In genomic region chrX:110317820-110318663, GRCh38 we compare ENCODE assay signal across 1 cellular context.
A peak's percentile ranks its signal among the peaks of the same experiment; 100 is the strongest.
TF ChIP-seq lines count a peak whose summit lies in the region.

Gene AMMECR1, minus strand, starts transcription at chrX:110318085. Its CDS starts 14 bp downstream, at chrX:110318071.

TF ChIP-seq in HepG2, 621 proteins besides CTCF, POLR2A, EP300 and RAD21 (continued from another document and continues in another):
- TF ChIP-seq ZNF766 (CRISPR knock-in tag; IDR thresholded peaks at IDR 0.05; ENCODE audit: borderline replicate concordance) (no peak), JDP2 (CRISPR knock-in tag; IDR thresholded peaks at IDR 0.05; ENCODE audit: borderline replicate concordance) (no peak), SP4 (CRISPR knock-in tag; IDR thresholded peaks at IDR 0.05) (no peak), KLF15 (CRISPR knock-in tag; IDR thresholded peaks at IDR 0.05; ENCODE audit: borderline replicate concordance) (no peak), JUN (CRISPR knock-in tag; IDR thresholded peaks at IDR 0.05) (no peak), ATF7-NPFF (CRISPR knock-in tag; IDR thresholded peaks at IDR 0.05; ENCODE audit: low read depth) (no peak), SUZ12 (IDR thresholded peaks at IDR 0.05; ENCODE audit: low read depth, low read length) (no peak), ZFP82 (CRISPR knock-in tag; IDR thresholded peaks at IDR 0.05; ENCODE audit: borderline replicate concordance) (no peak), ZNF260 (CRISPR knock-in tag; IDR thresholded peaks at IDR 0.05; ENCODE audit: borderline replicate concordance, low read depth) (no peak), ZNF777 (CRISPR knock-in tag; IDR thresholded peaks at IDR 0.05) (no peak), ZFP91 (CRISPR knock-in tag; IDR thresholded peaks at IDR 0.05; ENCODE audit: borderline replicate concordance) (0 out of 2 replicates have a peak, but pooled peaks have one; percentile 36), NCOA5 (CRISPR knock-in tag; IDR thresholded peaks at IDR 0.05) (no peak), ZBTB7B (CRISPR knock-in tag; IDR thresholded peaks at IDR 0.05) (no peak), ESRRA (CRISPR knock-in tag; IDR thresholded peaks at IDR 0.05; ENCODE audit: low read depth) (no peak), YY1 (IDR thresholded peaks at IDR 0.05; ENCODE audit: insufficient read depth, insufficient replicate concordance, low read depth, low read length) (peak; percentile 93), ZNF138 (CRISPR knock-in tag; IDR thresholded peaks at IDR 0.05; ENCODE audit: low read depth) (no peak), RFX1 (IDR thresholded peaks at IDR 0.05) (no peak), CEBPB (IDR thresholded peaks at IDR 0.05; ENCODE audit: borderline replicate concordance, low read depth, low read length) (no peak), RFX3 (CRISPR knock-in tag; IDR thresholded peaks at IDR 0.05) (no peak), SP5 (CRISPR knock-in tag; IDR thresholded peaks at IDR 0.05; ENCODE audit: borderline replicate concordance, low read depth) (no peak), ZIK1 (CRISPR knock-in tag; IDR thresholded peaks at IDR 0.05; ENCODE audit: borderline replicate concordance, low read depth) (no peak), MYC (CRISPR knock-in tag; IDR thresholded peaks at IDR 0.05; ENCODE audit: borderline replicate concordance) (no peak), MLLT10 (CRISPR knock-in tag; IDR thresholded peaks at IDR 0.05) (no peak), TBX3 (IDR thresholded peaks at IDR 0.05; ENCODE audit: borderline replicate concordance) (no peak), GATA4 (IDR thresholded peaks at IDR 0.05; ENCODE audit: borderline replicate concordance, low read depth) (no peak), THYN1 (CRISPR knock-in tag; IDR thresholded peaks at IDR 0.05; ENCODE audit: borderline replicate concordance, low read depth) (no peak), THAP9 (CRISPR knock-in tag; IDR thresholded peaks at IDR 0.05; ENCODE audit: borderline replicate concordance) (no peak), TCF7L2 (IDR thresholded peaks at IDR 0.05; ENCODE audit: low read depth, low read length) (no peak), MIXL1 (CRISPR knock-in tag; IDR thresholded peaks at IDR 0.05) (no peak), ZNF503 (CRISPR knock-in tag; IDR thresholded peaks at IDR 0.05) (no peak), ZNF891 (CRISPR knock-in tag; IDR thresholded peaks at IDR 0.05) (peak; percentile 14; the same call in 1 of the 2 replicates), KDM4B (CRISPR knock-in tag; IDR thresholded peaks at IDR 0.05) (no peak), GPN1 (CRISPR knock-in tag; IDR thresholded peaks at IDR 0.05; ENCODE audit: borderline replicate concordance) (no peak), HNRNPK (IDR thresholded peaks at IDR 0.05; ENCODE audit: low read depth, low read length, poor library complexity, severe bottlenecking) (no peak), ZNF30 (CRISPR knock-in tag; IDR thresholded peaks at IDR 0.05) (no peak), ZFP41 (CRISPR knock-in tag; IDR thresholded peaks at IDR 0.05; ENCODE audit: borderline replicate concordance) (no peak), ZNF850 (CRISPR knock-in tag; conservative IDR thresholded peaks at IDR 0.05) (no peak), SAP130 (CRISPR knock-in tag; IDR thresholded peaks at IDR 0.05; ENCODE audit: low read depth) (peak; percentile 19; the same call in 1 of the 2 replicates), KLF13 (CRISPR knock-in tag; IDR thresholded peaks at IDR 0.05) (no peak), PLRG1 (conservative IDR thresholded peaks at IDR 0.05) (no peak), ZNF780A (CRISPR knock-in tag; IDR thresholded peaks at IDR 0.05) (no peak), ZNF616 (CRISPR knock-in tag; IDR thresholded peaks at IDR 0.05; ENCODE audit: low read depth) (no peak), RCOR2 (CRISPR knock-in tag; IDR thresholded peaks at IDR 0.05) (no peak), CC2D1A (CRISPR knock-in tag; IDR thresholded peaks at IDR 0.05) (no peak), ZNF530 (CRISPR knock-in tag; IDR thresholded peaks at IDR 0.05; ENCODE audit: low read depth) (no peak), ZNF563 (CRISPR knock-in tag; IDR thresholded peaks at IDR 0.05) (peak; percentile 38; the same call in 1 of the 2 replicates), CENPBD1 (CRISPR knock-in tag; IDR thresholded peaks at IDR 0.05; ENCODE audit: borderline replicate concordance, low read depth) (no peak), KAT2B (IDR thresholded peaks at IDR 0.05; ENCODE audit: borderline replicate concordance, low read depth, low read length) (no peak), HDAC2 (CRISPR knock-in tag; IDR thresholded peaks at IDR 0.05) (no peak), TFDP2 (CRISPR knock-in tag; IDR thresholded peaks at IDR 0.05) (peak; percentile 24; the same call in 1 of the 2 replicates), TBX2 (CRISPR knock-in tag; IDR thresholded peaks at IDR 0.05; ENCODE audit: borderline replicate concordance) (no peak; the same call in 1 of the 2 replicates), DBP (CRISPR knock-in tag; IDR thresholded peaks at IDR 0.05; ENCODE audit: not compliant biosample characterization) (no peak)
- TF ChIP-seq, protein P1, sequence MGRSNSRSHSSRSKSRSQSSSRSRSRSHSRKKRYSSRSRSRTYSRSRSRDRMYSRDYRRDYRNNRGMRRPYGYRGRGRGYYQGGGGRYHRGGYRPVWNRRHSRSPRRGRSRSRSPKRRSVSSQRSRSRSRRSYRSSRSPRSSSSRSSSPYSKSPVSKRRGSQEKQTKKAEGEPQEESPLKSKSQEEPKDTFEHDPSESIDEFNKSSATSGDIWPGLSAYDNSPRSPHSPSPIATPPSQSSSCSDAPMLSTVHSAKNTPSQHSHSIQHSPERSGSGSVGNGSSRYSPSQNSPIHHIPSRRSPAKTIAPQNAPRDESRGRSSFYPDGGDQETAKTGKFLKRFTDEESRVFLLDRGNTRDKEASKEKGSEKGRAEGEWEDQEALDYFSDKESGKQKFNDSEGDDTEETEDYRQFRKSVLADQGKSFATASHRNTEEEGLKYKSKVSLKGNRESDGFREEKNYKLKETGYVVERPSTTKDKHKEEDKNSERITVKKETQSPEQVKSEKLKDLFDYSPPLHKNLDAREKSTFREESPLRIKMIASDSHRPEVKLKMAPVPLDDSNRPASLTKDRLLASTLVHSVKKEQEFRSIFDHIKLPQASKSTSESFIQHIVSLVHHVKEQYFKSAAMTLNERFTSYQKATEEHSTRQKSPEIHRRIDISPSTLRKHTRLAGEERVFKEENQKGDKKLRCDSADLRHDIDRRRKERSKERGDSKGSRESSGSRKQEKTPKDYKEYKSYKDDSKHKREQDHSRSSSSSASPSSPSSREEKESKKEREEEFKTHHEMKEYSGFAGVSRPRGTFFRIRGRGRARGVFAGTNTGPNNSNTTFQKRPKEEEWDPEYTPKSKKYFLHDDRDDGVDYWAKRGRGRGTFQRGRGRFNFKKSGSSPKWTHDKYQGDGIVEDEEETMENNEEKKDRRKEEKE (IDR thresholded peaks at IDR 0.05) = no peak
- TF ChIP-seq, protein P2, sequence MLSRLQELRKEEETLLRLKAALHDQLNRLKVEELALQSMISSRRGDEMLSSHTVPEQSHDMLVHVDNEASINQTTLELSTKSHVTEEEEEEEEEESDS (CRISPR knock-in tag; IDR thresholded peaks at IDR 0.05; ENCODE audit: borderline replicate concordance) = no peak
- TF ChIP-seq, protein P3, sequence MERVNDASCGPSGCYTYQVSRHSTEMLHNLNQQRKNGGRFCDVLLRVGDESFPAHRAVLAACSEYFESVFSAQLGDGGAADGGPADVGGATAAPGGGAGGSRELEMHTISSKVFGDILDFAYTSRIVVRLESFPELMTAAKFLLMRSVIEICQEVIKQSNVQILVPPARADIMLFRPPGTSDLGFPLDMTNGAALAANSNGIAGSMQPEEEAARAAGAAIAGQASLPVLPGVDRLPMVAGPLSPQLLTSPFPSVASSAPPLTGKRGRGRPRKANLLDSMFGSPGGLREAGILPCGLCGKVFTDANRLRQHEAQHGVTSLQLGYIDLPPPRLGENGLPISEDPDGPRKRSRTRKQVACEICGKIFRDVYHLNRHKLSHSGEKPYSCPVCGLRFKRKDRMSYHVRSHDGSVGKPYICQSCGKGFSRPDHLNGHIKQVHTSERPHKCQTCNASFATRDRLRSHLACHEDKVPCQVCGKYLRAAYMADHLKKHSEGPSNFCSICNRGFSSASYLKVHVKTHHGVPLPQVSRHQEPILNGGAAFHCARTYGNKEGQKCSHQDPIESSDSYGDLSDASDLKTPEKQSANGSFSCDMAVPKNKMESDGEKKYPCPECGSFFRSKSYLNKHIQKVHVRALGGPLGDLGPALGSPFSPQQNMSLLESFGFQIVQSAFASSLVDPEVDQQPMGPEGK (CRISPR knock-in tag; IDR thresholded peaks at IDR 0.05) = 0 out of 2 replicates have a peak, but pooled peaks have one; percentile 7
- TF ChIP-seq, protein P4, sequence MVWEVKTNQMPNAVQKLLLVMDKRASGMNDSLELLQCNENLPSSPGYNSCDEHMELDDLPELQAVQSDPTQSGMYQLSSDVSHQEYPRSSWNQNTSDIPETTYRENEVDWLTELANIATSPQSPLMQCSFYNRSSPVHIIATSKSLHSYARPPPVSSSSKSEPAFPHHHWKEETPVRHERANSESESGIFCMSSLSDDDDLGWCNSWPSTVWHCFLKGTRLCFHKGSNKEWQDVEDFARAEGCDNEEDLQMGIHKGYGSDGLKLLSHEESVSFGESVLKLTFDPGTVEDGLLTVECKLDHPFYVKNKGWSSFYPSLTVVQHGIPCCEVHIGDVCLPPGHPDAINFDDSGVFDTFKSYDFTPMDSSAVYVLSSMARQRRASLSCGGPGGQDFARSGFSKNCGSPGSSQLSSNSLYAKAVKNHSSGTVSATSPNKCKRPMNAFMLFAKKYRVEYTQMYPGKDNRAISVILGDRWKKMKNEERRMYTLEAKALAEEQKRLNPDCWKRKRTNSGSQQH (CRISPR knock-in tag; IDR thresholded peaks at IDR 0.05; ENCODE audit: low read depth) = no peak
